Comparison of ENCODE assay signal across 16 cellular contexts in genomic region chr2:29064746-29065478, GRCh38. TPM values are rescaled to one million over a fixed set of nuclear protein-coding genes. Genes with fewer than 3 reads are reported as not detected.
DNase-seq lines count a peak whose midpoint lies in the region; FAIRE-seq and TF ChIP-seq lines count a peak whose summit lies in the region.
"Had no signal": no experiment of that assay in that cellular context is flagged by ENCODE, and none has a peak within 500 bp of the region (broad histone marks: within the 10 kb centered on the region; RNA-seq: fewer than 3 reads in every experiment).

No MANE protein-coding gene starts in this region.

- peaks cover 20% of the 10 kb centered on the region for H3K4me1 ChIP-seq in testis

- no peak overlapping the region for H3K4me3 ChIP-seq in fibroblast of villous mesenchyme (ENCODE audit: low read depth, low read length)
- no peak overlapping the region for H3K4me3 ChIP-seq in testis
- H3K4me3 ChIP-seq: ascending aorta had no signal

- intact Hi-C loops in testis (cut with DNase I; ENCODE audit: low total_unique reads) = no loop called here

- H3K36me3 Mint-ChIP-seq in neural crest cell (ENCODE audit: low read depth) = no peaks in the 10 kb centered on the region
- H3K36me3 Mint-ChIP-seq: CD8-positive, alpha-beta memory T cell; natural killer cell treated with Interleukin-12 subunit alpha and Interleukin-12 subunit beta and Interleukin-15 and Interleukin-18, amount 100 ng/mL, for 72 hours had no signal

- DNase-seq in anterior cingulate cortex (lab: John Stamatoyannopoulos, UW) (peak in 50 of 58 donors; percentile 22 to 93 (median 66)), fibroblast of villous mesenchyme (ENCODE audit: low read depth) (peak; percentile 21), neural crest cell (ENCODE audit: low read depth, low spot score) (no peak), testis (peak; percentile 9), SHP77 (lab: John Stamatoyannopoulos, UW) (no peak), D721Med (ENCODE audit: insufficient read length, low spot score) (no peak)
- no peak for DNase-seq in stimulated activated naive CD4-positive, alpha-beta T cell (lab: John Stamatoyannopoulos, UW)
- DNase-seq: activated T-cell treated with anti-CD3 and anti-CD28 coated beads, Interleukin-2, amount 50 U/mL, for 1 hour; CD8-positive, alpha-beta memory T cell; MV-4-11; NCI-H510A; SHP77 treated with DMSO at 0.1 percent for 48 hours; stimulated activated CD4-positive, alpha-beta T cell treated with anti-CD3 and anti-CD28 coated beads, Interleukin-2, amount 100 ng/mL, for 48 hours; stimulated activated naive CD8-positive, alpha-beta T cell treated with anti-CD3 and anti-CD28 coated beads, Interleukin-15, amount 100 ng/mL, for 72 hours had no signal

- H3K9me3 ChIP-seq in testis = no peaks in the 10 kb centered on the region
- H3K9me3 ChIP-seq: ascending aorta had no signal

- no peak for TF ChIP-seq CTCF in fibroblast of villous mesenchyme (IDR thresholded peaks at IDR 0.05; ENCODE audit: insufficient read depth, low read depth, low read length)
- no peak for TF ChIP-seq CTCF in neural crest cell (conservative IDR thresholded peaks at IDR 0.05)
- TF ChIP-seq CTCF in testis (IDR thresholded peaks at IDR 0.05) = no peak
- no peak for TF ChIP-seq CTCF in D721Med (IDR thresholded peaks at IDR 0.05; ENCODE audit: insufficient read depth, missing control alignments)

- peaks cover 33% of the 10 kb centered on the region for H3K4me1 Mint-ChIP-seq in neural crest cell
- H3K4me1 Mint-ChIP-seq: CD8-positive, alpha-beta memory T cell had no signal

- no peak for TF ChIP-seq POLR2A in testis (IDR thresholded peaks at IDR 0.05)

- no peaks in the 10 kb centered on the region for H3K27me3 Mint-ChIP-seq in neural crest cell (ENCODE audit: low read depth)
- H3K27me3 Mint-ChIP-seq: CD8-positive, alpha-beta memory T cell; natural killer cell treated with Interleukin-12 subunit alpha and Interleukin-12 subunit beta and Interleukin-15 and Interleukin-18, amount 100 ng/mL, for 72 hours; stimulated activated naive CD8-positive, alpha-beta T cell treated with anti-CD3 and anti-CD28 coated beads, Interleukin-15, amount 100 ng/mL, for 72 hours had no signal

- peak overlapping the region; percentile 12 to 74 for H3K27ac ChIP-seq in testis
- H3K27ac ChIP-seq: ascending aorta had no signal

- H3K27me3 ChIP-seq in testis = no peaks in the 10 kb centered on the region
- H3K27me3 ChIP-seq: ascending aorta had no signal

- WGBS in testis, 2 donors = 58 to 73% methylated on average over 6 to 17 of the region's 17 CpGs

- no peak for FAIRE-seq in D721Med (lab: Jason Lieb, UNC)

- H3K27ac Mint-ChIP-seq in neural crest cell (ENCODE audit: unreplicated experiment) = peak overlapping the region; percentile 43
- H3K27ac Mint-ChIP-seq: natural killer cell treated with Interleukin-12 subunit alpha and Interleukin-12 subunit beta and Interleukin-15 and Interleukin-18, amount 100 ng/mL, for 72 hours; stimulated activated naive CD8-positive, alpha-beta T cell treated with anti-CD3 and anti-CD28 coated beads, Interleukin-15, amount 100 ng/mL, for 72 hours had no signal

- no peaks in the 10 kb centered on the region for H3K36me3 ChIP-seq in testis (ENCODE audit: low read depth, missing control alignments)
- H3K36me3 ChIP-seq: ascending aorta had no signal

- H3K9me3 Mint-ChIP-seq in neural crest cell = no peaks in the 10 kb centered on the region
- H3K9me3 Mint-ChIP-seq: CD8-positive, alpha-beta memory T cell; natural killer cell treated with Interleukin-12 subunit alpha and Interleukin-12 subunit beta and Interleukin-15 and Interleukin-18, amount 100 ng/mL, for 72 hours; stimulated activated naive CD8-positive, alpha-beta T cell treated with anti-CD3 and anti-CD28 coated beads, Interleukin-15, amount 100 ng/mL, for 72 hours had no signal

- no peak overlapping the region for H3K4me3 Mint-ChIP-seq in neural crest cell
- H3K4me3 Mint-ChIP-seq: CD8-positive, alpha-beta memory T cell; natural killer cell treated with Interleukin-12 subunit alpha and Interleukin-12 subunit beta and Interleukin-15 and Interleukin-18, amount 100 ng/mL, for 72 hours; stimulated activated naive CD8-positive, alpha-beta T cell treated with anti-CD3 and anti-CD28 coated beads, Interleukin-15, amount 100 ng/mL, for 72 hours had no signal

RNA-seq across cellular contexts. Expression of gene PCARE, which starts 9.4 kb away (rescaled TPM):
- total RNA-seq in fibroblast of villous mesenchyme = not detected in 2 replicates
- total RNA-seq in neural crest cell = not detected in 2 replicates
- 1 to 10 TPM in 1 of 2 donors, under 1 TPM in 1; 0.06 to 1.0 TPM for total RNA-seq in testis
- polyA plus RNA-seq in testis (ENCODE audit: insufficient read depth, low read depth, low replicate concordance) = 0.76 TPM
- total RNA-seq: ascending aorta; CD8-positive, alpha-beta memory T cell; natural killer cell treated with Interleukin-12 subunit alpha and Interleukin-12 subunit beta and Interleukin-15 and Interleukin-18, amount 100 ng/mL, for 72 hours had no signal
- polyA plus RNA-seq: CD8-positive, alpha-beta memory T cell had no signal

RNA-seq across cellular contexts. Expression of gene CLIP4, which starts 50.3 kb away (rescaled TPM):
- total RNA-seq in fibroblast of villous mesenchyme (61.5 and 107 TPM in 2 replicates), neural crest cell (13.2 and 14.5 TPM in 2 replicates), testis (10 to 100 TPM; 38.2 to 54.3 TPM)
- 43.1 TPM for polyA plus RNA-seq in testis (ENCODE audit: insufficient read depth, low read depth, low replicate concordance)

Comparison
In these comparisons a context has a peak if more than half of its experiments do, and no peak if none do; other contexts are left out.
1. DNase-seq: peak in anterior cingulate cortex (50 of 58), fibroblast of villous mesenchyme (single experiment) and testis (single experiment); none in neural crest cell (single experiment), SHP77 (0 of 2), stimulated activated naive CD4-positive, alpha-beta T cell (0 of 6) and D721Med (single experiment).